Comparison of ENCODE assay signal across 13 cellular contexts in the genomic region with DNA sequence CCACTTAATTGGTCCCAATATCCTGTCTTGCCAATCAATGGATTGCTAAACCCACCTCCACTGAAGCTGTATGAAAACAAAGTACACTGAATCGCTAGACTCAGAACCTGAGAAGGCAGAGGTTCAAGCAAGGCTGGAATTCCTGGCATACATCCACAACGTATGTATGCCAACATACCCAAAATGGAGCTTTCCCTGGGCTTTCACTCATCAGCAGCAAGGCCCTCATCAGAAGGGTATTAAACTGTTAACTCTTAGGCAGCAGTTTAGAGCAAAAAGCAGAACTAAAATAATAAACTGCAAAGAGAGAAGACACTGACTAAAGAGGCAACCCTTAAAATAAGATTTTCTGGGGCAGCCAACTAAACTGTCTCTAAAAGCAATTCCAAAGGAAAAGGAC. TPM values are rescaled to one million over a fixed set of nuclear protein-coding genes. Genes with fewer than 3 reads are reported as not detected.
DNase-seq lines count a peak whose midpoint lies in the region; ATAC-seq and TF ChIP-seq lines count a peak whose summit lies in the region.
"Had no signal": no experiment of that assay in that cellular context is flagged by ENCODE, and none has a peak within 500 bp of the region (broad histone marks: within the 10 kb centered on the region; RNA-seq: fewer than 3 reads in every experiment).

No MANE protein-coding gene starts in this region.

- peaks cover 26 to 35% of the 10 kb centered on the region in 2 donors for H3K4me1 Mint-ChIP-seq in stimulated activated naive B cell treated with anti-CD40 and anti-IgM and Interleukin-4, amounts not matched to agents 10 μg/mL and 1 μg/mL and 100 μg/mL, for 72 hours

- no peak overlapping the region for H3K27ac Mint-ChIP-seq in stimulated activated naive B cell treated with anti-CD40 and anti-IgM and Interleukin-4, amounts not matched to agents 10 μg/mL and 1 μg/mL and 100 μg/mL, for 72 hours
- H3K27ac Mint-ChIP-seq: activated CD4-positive, alpha-beta T cell treated with anti-CD3 and anti-CD28 coated beads, Interleukin-2, amount 10 ng/mL, durations not matched to agents 24 days and 14 days had no signal

- TF ChIP-seq POLR2A in esophagus muscularis mucosa (IDR thresholded peaks at IDR 0.05; ENCODE audit: low read depth) (no peak), Peyer's patch (IDR thresholded peaks at IDR 0.05) (no peak)

- H3K4me3 Mint-ChIP-seq in stimulated activated naive B cell treated with anti-CD40 and anti-IgM and Interleukin-4, amounts not matched to agents 10 μg/mL and 1 μg/mL and 100 μg/mL, for 72 hours = no peak overlapping the region
- H3K4me3 Mint-ChIP-seq: activated CD4-positive, alpha-beta T cell treated with anti-CD3 and anti-CD28 coated beads, Interleukin-2, amount 10 ng/mL, durations not matched to agents 24 days and 14 days; activated naive CD8-positive, alpha-beta T cell treated with anti-CD3 and anti-CD28 coated beads, Interleukin-2, amount 50 U/mL, for 24 hours; activated T-cell treated with anti-CD3 and anti-CD28 coated beads, Interleukin-2, amount 50 U/mL, for 24 hours had no signal

- no peak for TF ChIP-seq EP300 in esophagus muscularis mucosa (IDR thresholded peaks at IDR 0.05)

- H3K27me3 ChIP-seq in esophagus muscularis mucosa = no peaks in the 10 kb centered on the region
- H3K27me3 ChIP-seq in Peyer's patch = no peaks in the 10 kb centered on the region

- intact Hi-C loops in left ventricle myocardium superior (cut with micrococcal nuclease) = no loop called here
- intact Hi-C loops in Right ventricle myocardium inferior (cut with DNase I) = loop anchor here (10.0 kb wide), 1 partner anchor 431 kb away; no protein-coding TSS in a partner anchor
- intact Hi-C loops in esophagus muscularis mucosa (cut with DNase I) = no loop called here

- H3K27ac ChIP-seq in esophagus muscularis mucosa (replicated peaks in 1 of 4) (peak overlapping the region in 3 of 4 donors; percentile 3 to 21 (median 20)), Peyer's patch (no peak overlapping the region)

- no peaks in the 10 kb centered on the region for H3K27me3 Mint-ChIP-seq in stimulated activated naive B cell treated with anti-CD40 and anti-IgM and Interleukin-4, amounts not matched to agents 10 μg/mL and 1 μg/mL and 100 μg/mL, for 72 hours
- H3K27me3 Mint-ChIP-seq: activated CD4-positive, alpha-beta T cell treated with anti-CD3 and anti-CD28 coated beads, Interleukin-2, amount 10 ng/mL, durations not matched to agents 24 days and 14 days; activated naive CD8-positive, alpha-beta T cell treated with anti-CD3 and anti-CD28 coated beads, Interleukin-2, amount 50 U/mL, for 24 hours; activated T-cell treated with anti-CD3 and anti-CD28 coated beads, Interleukin-2, amount 50 U/mL, for 24 hours had no signal

- WGBS in esophagus muscularis mucosa = 40% methylated on average over 2 of the region's 2 CpGs

- no peak overlapping the region for H3K4me3 ChIP-seq in esophagus muscularis mucosa
- H3K4me3 ChIP-seq in Peyer's patch = no peak overlapping the region

- H3K36me3 ChIP-seq in esophagus muscularis mucosa = no peaks in the 10 kb centered on the region
- H3K36me3 ChIP-seq in Peyer's patch = no peaks in the 10 kb centered on the region

- H3K9me3 ChIP-seq in esophagus muscularis mucosa = no peaks in the 10 kb centered on the region
- no peaks in the 10 kb centered on the region for H3K9me3 ChIP-seq in Peyer's patch

- DNase-seq in left ventricle myocardium superior (no peak), Right ventricle myocardium inferior (ENCODE audit: missing footprints) (no peak), OCI-M1 (lab: John Stamatoyannopoulos, UW) (peak; percentile 25), esophagus muscularis mucosa (ENCODE audit: extremely low spot score) (no peak), COLO829 (ENCODE audit: low spot score) (no peak), HK-2 (ENCODE audit: unreplicated experiment) (no peak), Peyer's patch (no peak)
- DNase-seq in stimulated activated naive B cell treated with anti-CD40 and anti-IgM and Interleukin-4, amounts not matched to agents 10 μg/mL and 1 μg/mL and 100 μg/mL, for 72 hours = no peak
- DNase-seq: activated CD4-positive, alpha-beta T cell treated with anti-CD3 and anti-CD28 coated beads, Interleukin-2, amount 10 ng/mL, durations not matched to agents 24 days and 14 days; activated naive CD8-positive, alpha-beta T cell treated with anti-CD3 and anti-CD28 coated beads, Interleukin-2, amount 50 U/mL, for 24 hours; activated T-cell treated with anti-CD3 and anti-CD28 coated beads, Interleukin-2, amount 50 U/mL, for 24 hours; DND-41; T-helper 2 cell had no signal

- H3K9me3 Mint-ChIP-seq in stimulated activated naive B cell treated with anti-CD40 and anti-IgM and Interleukin-4, amounts not matched to agents 10 μg/mL and 1 μg/mL and 100 μg/mL, for 72 hours = no peaks in the 10 kb centered on the region
- H3K9me3 Mint-ChIP-seq: activated CD4-positive, alpha-beta T cell treated with anti-CD3 and anti-CD28 coated beads, Interleukin-2, amount 10 ng/mL, durations not matched to agents 24 days and 14 days; activated naive CD8-positive, alpha-beta T cell treated with anti-CD3 and anti-CD28 coated beads, Interleukin-2, amount 50 U/mL, for 24 hours; activated T-cell treated with anti-CD3 and anti-CD28 coated beads, Interleukin-2, amount 50 U/mL, for 24 hours had no signal

- peaks cover 0 to 3% of the 10 kb centered on the region in 2 donors for H3K36me3 Mint-ChIP-seq in stimulated activated naive B cell treated with anti-CD40 and anti-IgM and Interleukin-4, amounts not matched to agents 10 μg/mL and 1 μg/mL and 100 μg/mL, for 72 hours

- TF ChIP-seq CTCF in esophagus muscularis mucosa (IDR thresholded peaks at IDR 0.05) (no peak), Peyer's patch (IDR thresholded peaks at IDR 0.05) (no peak)

- peaks cover 60 to 100% (median 92%) of the 10 kb centered on the region in 4 donors for H3K4me1 ChIP-seq in esophagus muscularis mucosa
- peaks cover 0 to 47% (median 11%) of the 10 kb centered on the region in 4 donors for H3K4me1 ChIP-seq in Peyer's patch

- ATAC-seq in left ventricle myocardium superior = peak; percentile 33
- ATAC-seq in Right ventricle myocardium inferior = no peak
- peak; percentile 43 to 48 for ATAC-seq in stimulated activated naive B cell treated with anti-CD40 and anti-IgM and Interleukin-4, amounts not matched to agents 10 μg/mL and 1 μg/mL and 100 μg/mL, for 72 hours (replicated peaks)
- ATAC-seq: activated naive CD8-positive, alpha-beta T cell treated with anti-CD3 and anti-CD28 coated beads, Interleukin-2, amount 50 U/mL, for 24 hours had no signal

RNA-seq across cellular contexts. Expression of gene MED13L, which starts 13.6 kb away (rescaled TPM):
- total RNA-seq in left ventricle myocardium superior (64.0 TPM), Right ventricle myocardium inferior (59.8 TPM), esophagus muscularis mucosa (100 to 1,000 TPM; 141 to 350 (median 175) TPM), Peyer's patch (100 to 1,000 TPM; 127 to 181 (median 145) TPM)

Comparison
In these comparisons a context has a peak if more than half of its experiments do, and no peak if none do; other contexts are left out.
1. H3K27ac ChIP-seq: peak in esophagus muscularis mucosa (3 of 4); none in Peyer's patch (0 of 4).